ENCODE assay signal across 8 cellular contexts in genomic region chr3:46895204-46895660, GRCh38.
DNase-seq lines count a peak whose midpoint lies in the region; ATAC-seq lines count a peak whose summit lies in the region.

No MANE protein-coding gene starts in this region.

- H3K9me3 Mint-ChIP-seq in activated naive CD8-positive, alpha-beta T cell treated with anti-CD3 and anti-CD28 coated beads, Interleukin-2, amount 50 U/mL, for 24 hours, result no peaks in the 10 kb centered on the region

- ATAC-seq in activated naive CD8-positive, alpha-beta T cell treated with anti-CD3 and anti-CD28 coated beads, Interleukin-2, amount 50 U/mL, for 24 hours, result peak; percentile 70
- no peak for ATAC-seq in GM18502 (IDR thresholded peaks at IDR 0.05; ENCODE audit: poor library complexity, unreplicated experiment)

- H3K4me1 Mint-ChIP-seq in activated naive CD8-positive, alpha-beta T cell treated with anti-CD3 and anti-CD28 coated beads, Interleukin-2, amount 50 U/mL, for 24 hours, result peaks cover 3% of the 10 kb centered on the region

- peaks cover 52% of the 10 kb centered on the region for H3K27me3 Mint-ChIP-seq in activated naive CD8-positive, alpha-beta T cell treated with anti-CD3 and anti-CD28 coated beads, Interleukin-2, amount 50 U/mL, for 24 hours

- no peaks in the 10 kb centered on the region for H3K36me3 Mint-ChIP-seq in activated naive CD8-positive, alpha-beta T cell treated with anti-CD3 and anti-CD28 coated beads, Interleukin-2, amount 50 U/mL, for 24 hours (ENCODE audit: low read depth)

- peak; percentile 78 for DNase-seq in CD1c-positive myeloid dendritic cell (ENCODE audit: extremely low spot score)
- peak in 56 of 76 experiments; percentile 2 to 71 (median 40) for DNase-seq in HUDEP-2 (lab: John Stamatoyannopoulos, UW; ENCODE audit: unreplicated experiment in 76 of 76)
- peak; percentile 50 to 76 (median 60) for DNase-seq in T-helper 1 cell
- DNase-seq in activated naive CD8-positive, alpha-beta T cell treated with anti-CD3 and anti-CD28 coated beads, Interleukin-2, amount 50 U/mL, for 24 hours, result peak; percentile 83
- peak; percentile 71 for DNase-seq in hepatic stellate cell (ENCODE audit: low spot score)
- peak; percentile 34 to 72 for DNase-seq in stimulated activated CD4-positive, alpha-beta T cell treated with anti-CD3 and anti-CD28 coated beads, Interleukin-15, amount 100 ng/mL, for 48 hours (ENCODE audit: low read depth in 2 of 2)
- DNase-seq in OCI-M2 (lab: John Stamatoyannopoulos, UW; ENCODE audit: unreplicated experiment), result no peak

- no peak overlapping the region for H3K27ac Mint-ChIP-seq in activated naive CD8-positive, alpha-beta T cell treated with anti-CD3 and anti-CD28 coated beads, Interleukin-2, amount 50 U/mL, for 24 hours

- no peak overlapping the region for H3K4me3 Mint-ChIP-seq in activated naive CD8-positive, alpha-beta T cell treated with anti-CD3 and anti-CD28 coated beads, Interleukin-2, amount 50 U/mL, for 24 hours
